8 cellular contexts compared by ENCODE assay signal in the genomic region with DNA sequence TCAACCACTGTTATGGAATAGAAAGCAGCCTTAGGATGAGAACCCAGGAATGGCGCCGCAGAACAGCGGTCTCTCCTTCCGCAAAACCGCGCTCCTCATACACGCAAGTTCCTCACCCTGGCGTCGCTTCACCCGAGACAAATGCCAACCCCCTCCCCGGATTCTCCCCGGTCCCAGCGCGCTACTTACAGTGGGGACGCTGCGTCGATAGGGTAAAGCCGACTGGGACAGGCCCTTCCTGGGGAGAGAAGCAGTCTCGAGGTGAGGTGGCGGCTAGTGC. TPM values are rescaled to one million over a fixed set of nuclear protein-coding genes. Genes with fewer than 3 reads are reported as not detected.
DNase-seq lines count a peak whose midpoint lies in the region; ATAC-seq and TF ChIP-seq lines count a peak whose summit lies in the region.

No MANE protein-coding gene starts in this region.

- DNase-seq in HAP-1 (ENCODE audit: low spot score in 2 of 2): no peak
- no peak for DNase-seq in PC-9
- DNase-seq in endothelial cell (ENCODE audit: low spot score): no peak
- DNase-seq in natural killer cell treated with Interleukin-12 subunit alpha and Interleukin-12 subunit beta and Interleukin-15 and Interleukin-18, amount 100 ng/mL, for 72 hours (ENCODE audit: low spot score): no peak
- no peak for DNase-seq in NCI-H526 (lab: John Stamatoyannopoulos, UW)
- DNase-seq in NCI-H526 treated with DMSO at 0.1 percent for 48 hours (lab: John Stamatoyannopoulos, UW): no peak
- no peak for DNase-seq in GM10266 (ENCODE audit: extremely low spot score)

- TF ChIP-seq CTCF in GM12875 (IDR thresholded peaks at IDR 0.05; ENCODE audit: borderline replicate concordance, insufficient read depth, low read depth, low read length) (no peak), PC-9 (conservative IDR thresholded peaks at IDR 0.05) (no peak; the same call in 1 of the 2 replicates), endothelial cell (IDR thresholded peaks at IDR 0.05; ENCODE audit: unreplicated experiment) (no peak), GM10266 (IDR thresholded peaks at IDR 0.05; ENCODE audit: control insufficient read depth, insufficient read depth, low read depth, missing control alignments) (no peak)

- H4K20me1 ChIP-seq in PC-9 (ENCODE audit: insufficient read depth): peaks cover 15% of the 10 kb centered on the region

- in situ Hi-C loops in HAP-1 (cut with MboI; ENCODE audit: low sequenced_read_pairs): loop anchor here (10.0 kb wide), 1 partner anchor 132 kb away; no protein-coding TSS in a partner anchor

- H3K4me3 ChIP-seq in GM12875 (ENCODE audit: low read depth, low read length) (peak overlapping the region; percentile 87), HAP-1 (peak overlapping the region; percentile 100), PC-9 (peak overlapping the region; percentile 99)

- H3K4me2 ChIP-seq in PC-9: peak overlapping the region; percentile 100

- ATAC-seq in natural killer cell treated with Interleukin-12 subunit alpha and Interleukin-12 subunit beta and Interleukin-15 and Interleukin-18, amount 100 ng/mL, for 72 hours: peak; percentile 31 to 48

- H3K36me3 ChIP-seq in HAP-1 (replicated peaks) (peaks cover 43% of the 10 kb centered on the region), PC-9 (ENCODE audit: low read depth) (peaks cover 35% of the 10 kb centered on the region)

- intact Hi-C loops in PC-9 (cut with micrococcal nuclease; ENCODE audit: unreplicated experiment): no loop called here

- no peaks in the 10 kb centered on the region for H3K9me3 Mint-ChIP-seq in endothelial cell (ENCODE audit: unreplicated experiment)
- no peaks in the 10 kb centered on the region for H3K9me3 Mint-ChIP-seq in natural killer cell treated with Interleukin-12 subunit alpha and Interleukin-12 subunit beta and Interleukin-15 and Interleukin-18, amount 100 ng/mL, for 72 hours

- H3K27me3 ChIP-seq in HAP-1 (ENCODE audit: low read depth) (no peaks in the 10 kb centered on the region), PC-9 (ENCODE audit: insufficient read depth, low read depth) (no peaks in the 10 kb centered on the region)

- peak overlapping the region; percentile 74 for H2AFZ ChIP-seq in PC-9

- peaks cover 15% of the 10 kb centered on the region for H3K27me3 Mint-ChIP-seq in endothelial cell (ENCODE audit: unreplicated experiment)
- H3K27me3 Mint-ChIP-seq in natural killer cell treated with Interleukin-12 subunit alpha and Interleukin-12 subunit beta and Interleukin-15 and Interleukin-18, amount 100 ng/mL, for 72 hours: no peaks in the 10 kb centered on the region

- peaks cover 3% of the 10 kb centered on the region for H3K9me3 ChIP-seq in HAP-1
- H3K9me3 ChIP-seq in PC-9 (ENCODE audit: insufficient read depth, low read depth): no peaks in the 10 kb centered on the region

- BruUV-seq in PC-9 (replicated peaks; lab: Mats Ljungman, UMichigan): TSS peak; percentile 49

- no peaks in the 10 kb centered on the region for H3K9me2 ChIP-seq in PC-9 (ENCODE audit: insufficient read depth)

- H3K36me3 Mint-ChIP-seq in endothelial cell (ENCODE audit: low read depth, unreplicated experiment): peaks cover 26% of the 10 kb centered on the region
- peaks cover 35% of the 10 kb centered on the region for H3K36me3 Mint-ChIP-seq in natural killer cell treated with Interleukin-12 subunit alpha and Interleukin-12 subunit beta and Interleukin-15 and Interleukin-18, amount 100 ng/mL, for 72 hours

- H3K4me1 Mint-ChIP-seq in endothelial cell (ENCODE audit: unreplicated experiment): peaks cover 35% of the 10 kb centered on the region
- H3K4me1 Mint-ChIP-seq in natural killer cell treated with Interleukin-12 subunit alpha and Interleukin-12 subunit beta and Interleukin-15 and Interleukin-18, amount 100 ng/mL, for 72 hours (ENCODE audit: low read depth in 2 of 2): peaks cover 38 to 46% of the 10 kb centered on the region in 2 donors

- H3K4me1 ChIP-seq in HAP-1: peaks cover 20% of the 10 kb centered on the region
- peaks cover 14% of the 10 kb centered on the region for H3K4me1 ChIP-seq in PC-9 (replicated peaks; ENCODE audit: insufficient read depth)

- H3K27ac Mint-ChIP-seq in endothelial cell (ENCODE audit: unreplicated experiment): peak overlapping the region; percentile 99
- peak overlapping the region; percentile 98 to 99 for H3K27ac Mint-ChIP-seq in natural killer cell treated with Interleukin-12 subunit alpha and Interleukin-12 subunit beta and Interleukin-15 and Interleukin-18, amount 100 ng/mL, for 72 hours

- peaks cover 42% of the 10 kb centered on the region for H3K79me2 ChIP-seq in PC-9 (ENCODE audit: low read depth)

- H3F3A ChIP-seq in PC-9 (ENCODE audit: insufficient read depth, low read depth): peaks cover 48% of the 10 kb centered on the region

- CTCF ChIA-PET in PC-9 (lab: Charles Lee): no interaction called here

- POLR2A ChIA-PET in PC-9 (lab: Charles Lee; ENCODE audit: unreplicated experiment): interaction anchor here (0.6 to 1.1 kb wide), 6 partner anchors 10 to 269 kb away, joined by 4 to 32 read pairs (median 8); no protein-coding TSS in a partner anchor

- H3K4me3 Mint-ChIP-seq in endothelial cell (ENCODE audit: unreplicated experiment): peak overlapping the region; percentile 100
- H3K4me3 Mint-ChIP-seq in natural killer cell treated with Interleukin-12 subunit alpha and Interleukin-12 subunit beta and Interleukin-15 and Interleukin-18, amount 100 ng/mL, for 72 hours: peak overlapping the region; percentile 100

- peak overlapping the region; percentile 83 for H3K27ac ChIP-seq in PC-9

RNA-seq across cellular contexts. Expression of gene RPS13, which starts 0.3 kb away (rescaled TPM):
- total RNA-seq in PC-9 (2021): 828 and 839 TPM in 2 replicates
- 1,185 TPM for total RNA-seq in endothelial cell (ENCODE audit: unreplicated experiment)
- 100 to 1,000 TPM; 688 to 721 TPM for total RNA-seq in natural killer cell treated with Interleukin-12 subunit alpha and Interleukin-12 subunit beta and Interleukin-15 and Interleukin-18, amount 100 ng/mL, for 72 hours
